9 cellular contexts compared by ENCODE assay signal in genomic region chr22:26671317-26672059, GRCh38. TPM values are rescaled to one million over a fixed set of nuclear protein-coding genes. Genes with fewer than 3 reads are reported as not detected.
DNase-seq lines count a peak whose midpoint lies in the region; ATAC-seq and TF ChIP-seq lines count a peak whose summit lies in the region.
"Had no signal": no experiment of that assay in that cellular context is flagged by ENCODE, and none has a peak within 500 bp of the region (broad histone marks: within the 10 kb centered on the region; RNA-seq: fewer than 3 reads in every experiment).

No MANE protein-coding gene starts in this region.

- peak overlapping the region; percentile 92 to 100 (median 96) for H3K27ac ChIP-seq in heart left ventricle

- H3K27me3 ChIP-seq in heart left ventricle (no peaks in the 10 kb centered on the region), MG63 (no peaks in the 10 kb centered on the region)

- no peak for TF ChIP-seq POLR2A in heart left ventricle (IDR thresholded peaks at IDR 0.05)

- H3K4me3 ChIP-seq in heart left ventricle = peak overlapping the region in 2 of 12 donors; percentile 89 to 92
- no peak overlapping the region for H3K4me3 ChIP-seq in MG63

- H3K36me3 ChIP-seq in heart left ventricle (no peaks in the 10 kb centered on the region), MG63 (peaks cover 4% of the 10 kb centered on the region; the same call in 1 of the 2 replicates)

- 87 to 92% (median 90%) methylated on average over 10 to 15 of the region's 15 CpGs for WGBS in heart left ventricle, 4 donors

- in situ Hi-C loops in GM13976 (cut with MboI; ENCODE audit: low sequenced_read_pairs, unreplicated experiment) = no loop called here

- ATAC-seq in heart left ventricle = no peak
- ATAC-seq in GM21367 (IDR thresholded peaks at IDR 0.05; ENCODE audit: unreplicated experiment) = no peak

- peaks cover 0 to 49% (median 24%) of the 10 kb centered on the region in 12 donors for H3K4me1 ChIP-seq in heart left ventricle

- peak; percentile 66 for DNase-seq in GM13976 (ENCODE audit: low spot score)
- DNase-seq in KG1 (lab: John Stamatoyannopoulos, UW) = peak; percentile 46
- DNase-seq in activated T-cell treated with anti-CD3 and anti-CD28 coated beads for 48 hours (ENCODE audit: low read depth) = peak; percentile 58
- DNase-seq in heart left ventricle = peak in 3 of 5 donors; percentile 43 to 73 (median 44)
- peak; percentile 45 for DNase-seq in stimulated activated CD4-positive, alpha-beta T cell treated with anti-CD3 and anti-CD28 coated beads, Interleukin-2, amount 100 ng/mL, for 4 hours (ENCODE audit: low read depth)
- no peak for DNase-seq in NCI-H1092 (lab: John Stamatoyannopoulos, UW)
- no peak for DNase-seq in MG63

- intact Hi-C loops in heart left ventricle (cut with DNase I) = loop anchor here in 6 of 10 donors (5.0 to 10.0 kb wide), 6 partner anchors 83 to 1923 kb away; partner anchors contain the start of gene MN1 (in 2 of the 6)

- H3K9me3 ChIP-seq in heart left ventricle = no peaks in the 10 kb centered on the region
- H3K9me3 ChIP-seq in MG63 = no peaks in the 10 kb centered on the region

- TF ChIP-seq CTCF in GM13976 (IDR thresholded peaks at IDR 0.05; ENCODE audit: borderline replicate concordance, control extremely low read depth, extremely low read depth, insufficient read depth, missing control alignments) = no peak
- TF ChIP-seq CTCF in heart left ventricle (IDR thresholded peaks at IDR 0.05) = no peak

RNA-seq across cellular contexts. Expression of gene MIAT, which starts 14.1 kb away (rescaled TPM):
- total RNA-seq in heart left ventricle = 1 to 10 TPM in 1 of 9 donors, under 1 TPM in 8; 0.12 to 2.7 (median 0.47) TPM
- under 1 TPM; 0.15 to 0.46 TPM for polyA plus RNA-seq in heart left ventricle
- total RNA-seq in MG63 (2014; rRNA removed; shearing (Covaris generic); ENCODE audit: low replicate concordance) = 0.33 TPM in 1 of 2 replicates, not detected in the other

RNA-seq across cellular contexts. Expression of gene CRYBA4, which starts 49.7 kb away (rescaled TPM):
- not detected for total RNA-seq in heart left ventricle
- not detected for polyA plus RNA-seq in heart left ventricle
- not detected in 2 replicates for total RNA-seq in MG63 (2014; rRNA removed; shearing (Covaris generic); ENCODE audit: low replicate concordance)
- total RNA-seq: kidney epithelial cell had no signal

RNA-seq across cellular contexts. Expression of gene CRYBB1, which starts 53.7 kb away (rescaled TPM):
- total RNA-seq in heart left ventricle = 1 to 10 TPM in 2 of 9 donors, under 1 TPM in 4, not detected in 3; 0.19 to 3.2 (median 0.43) TPM
- polyA plus RNA-seq in heart left ventricle = under 1 TPM; 0.23 to 0.42 TPM
- not detected in 2 replicates for total RNA-seq in MG63 (2014; rRNA removed; shearing (Covaris generic); ENCODE audit: low replicate concordance)
- total RNA-seq: kidney epithelial cell had no signal

Comparison
In these comparisons a context has a peak if more than half of its experiments do, and no peak if none do; other contexts are left out.
1. DNase-seq: peak in GM13976 (single experiment), KG1 (single experiment), activated T-cell treated with anti-CD3 and anti-CD28 coated beads for 48 hours (single experiment), heart left ventricle (3 of 5) and stimulated activated CD4-positive, alpha-beta T cell treated with anti-CD3 and anti-CD28 coated beads, Interleukin-2, amount 100 ng/mL, for 4 hours (single experiment); none in NCI-H1092 (single experiment) and MG63 (single experiment).